In the genomic region with DNA sequence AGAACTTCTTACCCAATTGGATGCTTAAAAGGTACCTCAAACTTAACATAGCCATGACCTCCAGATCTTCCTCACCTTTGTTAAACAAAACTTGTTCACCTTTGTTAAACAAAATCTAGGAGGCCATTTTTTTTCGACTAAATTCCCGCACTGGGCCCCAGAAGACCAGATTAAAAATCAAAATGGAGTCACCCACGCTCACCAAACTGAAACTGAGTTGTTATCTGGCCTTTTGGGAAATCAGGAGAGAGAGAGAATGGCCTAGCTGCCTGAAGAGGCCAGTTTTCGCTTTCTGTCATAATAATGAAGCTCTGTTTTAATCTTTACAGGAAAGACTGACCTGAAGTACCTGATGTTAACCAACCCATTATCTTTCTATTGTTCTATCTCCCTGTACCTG, we compare ENCODE assay signal across 1 cellular context.
TF ChIP-seq lines count a peak whose summit lies in the region.

No MANE protein-coding gene starts in this region.

TF ChIP-seq in K562, 482 proteins besides CTCF, POLR2A, EP300 and RAD21 (continued from another document and continues in another):
- TF ChIP-seq, protein P1, sequence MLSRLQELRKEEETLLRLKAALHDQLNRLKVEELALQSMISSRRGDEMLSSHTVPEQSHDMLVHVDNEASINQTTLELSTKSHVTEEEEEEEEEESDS (CRISPR knock-in tag; IDR thresholded peaks at IDR 0.05) = no peak
- TF ChIP-seq GATAD2B (IDR thresholded peaks at IDR 0.05; ENCODE audit: borderline replicate concordance) = no peak
- TF ChIP-seq CBX2 (IDR thresholded peaks at IDR 0.05; ENCODE audit: insufficient read depth, low read length, poor library complexity, severe bottlenecking) = no peak
- no peak for TF ChIP-seq PHB (CRISPR knock-in tag; IDR thresholded peaks at IDR 0.05)
- no peak for TF ChIP-seq ZNF217 (CRISPR knock-in tag; IDR thresholded peaks at IDR 0.05)
- TF ChIP-seq BRF2 (IDR thresholded peaks at IDR 0.05; ENCODE audit: borderline replicate concordance, insufficient read depth, insufficient read length) = no peak
- no peak for TF ChIP-seq SPI1 (IDR thresholded peaks at IDR 0.05; ENCODE audit: borderline replicate concordance, low read depth, low read length)
- TF ChIP-seq CREB5 (CRISPR knock-in tag; IDR thresholded peaks at IDR 0.05) = no peak
- no peak for TF ChIP-seq ARHGAP35 (IDR thresholded peaks at IDR 0.05; ENCODE audit: partially characterized antibody)
- TF ChIP-seq SAP30 (IDR thresholded peaks at IDR 0.05; ENCODE audit: borderline replicate concordance, insufficient read depth, low read depth, low read length, poor library complexity, severe bottlenecking) = no peak
- peak; percentile 91 for TF ChIP-seq PTRF (tag; IDR thresholded peaks at IDR 0.05)
- TF ChIP-seq IFI16 (CRISPR knock-in tag; IDR thresholded peaks at IDR 0.05) = no peak
- TF ChIP-seq BRD4 (IDR thresholded peaks at IDR 0.05) = no peak
- TF ChIP-seq ZNF384 (IDR thresholded peaks at IDR 0.05; ENCODE audit: low read depth, low read length) = no peak
- 0 out of 2 replicates have a peak, but pooled peaks have one; percentile 40 for TF ChIP-seq NFXL1 (CRISPR knock-in tag; IDR thresholded peaks at IDR 0.05)
- TF ChIP-seq PHTF2 (CRISPR knock-in tag; IDR thresholded peaks at IDR 0.05) = peak; percentile 83; the same call in 1 of the 2 replicates
- no peak for TF ChIP-seq MIER1 (IDR thresholded peaks at IDR 0.05; ENCODE audit: low read depth)
- no peak for TF ChIP-seq HMGN3 (IDR thresholded peaks at IDR 0.05; ENCODE audit: borderline replicate concordance, extremely low read depth, insufficient read length, low read depth, low read length)
- TF ChIP-seq GATA2 (CRISPR knock-in tag; IDR thresholded peaks at IDR 0.05) = no peak
- TF ChIP-seq FIP1L1 (IDR thresholded peaks at IDR 0.05; ENCODE audit: low read depth, low read length, poor library complexity, severe bottlenecking) = no peak
- no peak for TF ChIP-seq ZEB2 (IDR thresholded peaks at IDR 0.05)
- no peak for TF ChIP-seq RBM22 (IDR thresholded peaks at IDR 0.05; ENCODE audit: low read depth, low read length, poor library complexity, severe bottlenecking)
- TF ChIP-seq MEIS2 (IDR thresholded peaks at IDR 0.05; ENCODE audit: partially characterized antibody) = no peak
- no peak for TF ChIP-seq FOXA1 (IDR thresholded peaks at IDR 0.05; ENCODE audit: borderline replicate concordance)
- TF ChIP-seq ZBTB49 (CRISPR knock-in tag; IDR thresholded peaks at IDR 0.05; ENCODE audit: borderline replicate concordance) = no peak
- TF ChIP-seq ZNF398 (CRISPR knock-in tag; IDR thresholded peaks at IDR 0.05) = peak; percentile 79; the same call in 1 of the 2 replicates
- TF ChIP-seq ZNF75A (CRISPR knock-in tag; IDR thresholded peaks at IDR 0.05) = peak; percentile 64; the same call in 1 of the 2 replicates
- TF ChIP-seq FOXP1 (CRISPR knock-in tag; IDR thresholded peaks at IDR 0.05) = no peak
- TF ChIP-seq MITF (IDR thresholded peaks at IDR 0.05) = no peak
- TF ChIP-seq PKNOX1 (IDR thresholded peaks at IDR 0.05) = no peak
- no peak for TF ChIP-seq PTBP1 (IDR thresholded peaks at IDR 0.05; ENCODE audit: low read depth, low read length)
- TF ChIP-seq ZNF274 (IDR thresholded peaks at IDR 0.05; ENCODE audit: borderline replicate concordance, low read depth, low read length) = no peak
- no peak for TF ChIP-seq NFATC3 (IDR thresholded peaks at IDR 0.05)
- no peak for TF ChIP-seq POU5F1 (IDR thresholded peaks at IDR 0.05; ENCODE audit: borderline replicate concordance, low read depth, low read length, partially characterized antibody)
- TF ChIP-seq NFRKB (IDR thresholded peaks at IDR 0.05; ENCODE audit: low read depth) = no peak
- no peak for TF ChIP-seq NR2C1 (IDR thresholded peaks at IDR 0.05)
- peak; percentile 83 for TF ChIP-seq NR2C1 (tag; IDR thresholded peaks at IDR 0.05)
- TF ChIP-seq KLF10 (CRISPR knock-in tag; IDR thresholded peaks at IDR 0.05) = no peak
- TF ChIP-seq SMAD4 (CRISPR knock-in tag; conservative IDR thresholded peaks at IDR 0.05) = peak; percentile 96
- TF ChIP-seq ZFP30 (CRISPR knock-in tag; IDR thresholded peaks at IDR 0.05; ENCODE audit: borderline replicate concordance) = no peak
- TF ChIP-seq, protein P2, sequence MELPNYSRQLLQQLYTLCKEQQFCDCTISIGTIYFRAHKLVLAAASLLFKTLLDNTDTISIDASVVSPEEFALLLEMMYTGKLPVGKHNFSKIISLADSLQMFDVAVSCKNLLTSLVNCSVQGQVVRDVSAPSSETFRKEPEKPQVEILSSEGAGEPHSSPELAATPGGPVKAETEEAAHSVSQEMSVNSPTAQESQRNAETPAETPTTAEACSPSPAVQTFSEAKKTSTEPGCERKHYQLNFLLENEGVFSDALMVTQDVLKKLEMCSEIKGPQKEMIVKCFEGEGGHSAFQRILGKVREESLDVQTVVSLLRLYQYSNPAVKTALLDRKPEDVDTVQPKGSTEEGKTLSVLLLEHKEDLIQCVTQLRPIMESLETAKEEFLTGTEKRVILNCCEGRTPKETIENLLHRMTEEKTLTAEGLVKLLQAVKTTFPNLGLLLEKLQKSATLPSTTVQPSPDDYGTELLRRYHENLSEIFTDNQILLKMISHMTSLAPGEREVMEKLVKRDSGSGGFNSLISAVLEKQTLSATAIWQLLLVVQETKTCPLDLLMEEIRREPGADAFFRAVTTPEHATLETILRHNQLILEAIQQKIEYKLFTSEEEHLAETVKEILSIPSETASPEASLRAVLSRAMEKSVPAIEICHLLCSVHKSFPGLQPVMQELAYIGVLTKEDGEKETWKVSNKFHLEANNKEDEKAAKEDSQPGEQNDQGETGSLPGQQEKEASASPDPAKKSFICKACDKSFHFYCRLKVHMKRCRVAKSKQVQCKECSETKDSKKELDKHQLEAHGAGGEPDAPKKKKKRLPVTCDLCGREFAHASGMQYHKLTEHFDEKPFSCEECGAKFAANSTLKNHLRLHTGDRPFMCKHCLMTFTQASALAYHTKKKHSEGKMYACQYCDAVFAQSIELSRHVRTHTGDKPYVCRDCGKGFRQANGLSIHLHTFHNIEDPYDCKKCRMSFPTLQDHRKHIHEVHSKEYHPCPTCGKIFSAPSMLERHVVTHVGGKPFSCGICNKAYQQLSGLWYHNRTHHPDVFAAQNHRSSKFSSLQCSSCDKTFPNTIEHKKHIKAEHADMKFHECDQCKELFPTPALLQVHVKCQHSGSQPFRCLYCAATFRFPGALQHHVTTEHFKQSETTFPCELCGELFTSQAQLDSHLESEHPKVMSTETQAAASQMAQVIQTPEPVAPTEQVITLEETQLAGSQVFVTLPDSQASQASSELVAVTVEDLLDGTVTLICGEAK (IDR thresholded peaks at IDR 0.05) = no peak
- TF ChIP-seq, protein P2 (CRISPR knock-in tag; IDR thresholded peaks at IDR 0.05) = no peak
- peak; percentile 96; the same call in 1 of the 2 replicates for TF ChIP-seq NR4A1 (CRISPR knock-in tag; IDR thresholded peaks at IDR 0.05)
- peak; percentile 98 for TF ChIP-seq NR4A1 (tag; IDR thresholded peaks at IDR 0.05)
- TF ChIP-seq OTX1 (CRISPR knock-in tag; IDR thresholded peaks at IDR 0.05) = no peak
- no peak for TF ChIP-seq COPS2 (conservative IDR thresholded peaks at IDR 0.05)
- TF ChIP-seq ZNF436 (CRISPR knock-in tag; IDR thresholded peaks at IDR 0.05) = no peak
